Comparison of ENCODE assay signal across 8 cellular contexts in genomic region chr17:45021607-45022287, GRCh38. TPM values are rescaled to one million over a fixed set of nuclear protein-coding genes. Genes with fewer than 3 reads are reported as not detected.
DNase-seq lines count a peak whose midpoint lies in the region; ATAC-seq and TF ChIP-seq lines count a peak whose summit lies in the region.

No MANE protein-coding gene starts in this region.

- H3K27me3 ChIP-seq in liver (ENCODE audit: control insufficient read depth in 4 of 4, insufficient read depth in 4 of 4, low read length in 3 of 4), result no peaks in the 10 kb centered on the region

- DNase-seq in AG20443 (ENCODE audit: low spot score) (peak; percentile 95), NCI-H2196 (lab: John Stamatoyannopoulos, UW; ENCODE audit: unreplicated experiment) (peak; percentile 75), coronary artery (ENCODE audit: low spot score) (no peak)
- peak; percentile 64 for DNase-seq in activated CD4-positive, alpha-beta T cell treated with anti-CD3 and anti-CD28 coated beads, Interleukin-2, amount 50 U/mL, for 1 hour
- peak; percentile 53 to 71 for DNase-seq in stimulated activated CD4-positive, alpha-beta T cell treated with anti-CD3 and anti-CD28 coated beads, Interleukin-4, amount 100 ng/mL, for 48 hours (ENCODE audit: low read depth in 2 of 2)

- H3K4me1 ChIP-seq in liver (ENCODE audit: control insufficient read depth in 4 of 4, insufficient read depth in 4 of 4, low read length in 3 of 4), result peaks cover 12 to 32% (median 23%) of the 10 kb centered on the region in 4 donors

- H3K36me3 ChIP-seq in liver (ENCODE audit: control insufficient read depth in 4 of 4, insufficient read depth in 3 of 4, low read depth in 1 of 4, low read length in 3 of 4), result peaks cover 0 to 10% (median 2%) of the 10 kb centered on the region in 4 donors

- H3K27ac ChIP-seq in coronary artery, result peak overlapping the region; percentile 34 to 80
- peak overlapping the region; percentile 39 to 57 for H3K27ac ChIP-seq in liver (ENCODE audit: low read depth in 1 of 2, low read length in 2 of 2)

- peak; percentile 54 to 73 for TF ChIP-seq RAD21 in liver (IDR thresholded peaks at IDR 0.05)

- H3K9ac ChIP-seq in liver (ENCODE audit: low read depth in 1 of 2, low read length in 2 of 2), result peak overlapping the region in 1 of 2 donors; percentile 80

- peak; percentile 44 for ATAC-seq in GM21786 (IDR thresholded peaks at IDR 0.05; ENCODE audit: unreplicated experiment)
- ATAC-seq in HG03378 (IDR thresholded peaks at IDR 0.05; ENCODE audit: unreplicated experiment), result no peak

- peak overlapping the region; percentile 69 for H3K4me3 ChIP-seq in coronary artery
- peak overlapping the region; percentile 39 to 67 (median 50) for H3K4me3 ChIP-seq in liver (ENCODE audit: low read depth in 1 of 3, low read length in 3 of 3)

- TF ChIP-seq CTCF in coronary artery (IDR thresholded peaks at IDR 0.05), result peak; percentile 97
- TF ChIP-seq CTCF in liver (IDR thresholded peaks at IDR 0.05; ENCODE audit: low read depth, low read length, missing input control), result peak; percentile 86

- WGBS in liver, result 2% methylated on average over 57 of the region's 57 CpGs

- no peaks in the 10 kb centered on the region for H3K9me3 ChIP-seq in liver (ENCODE audit: control insufficient read depth in 4 of 4, low read length in 3 of 4)

TF ChIP-seq in liver, 16 proteins besides CTCF, POLR2A, EP300 and RAD21:
- TF ChIP-seq HNF4A (conservative IDR thresholded peaks at IDR 0.05) (peak in 1 of 2 donors; percentile 10), REST (IDR thresholded peaks at IDR 0.05) (no peak)

RNA-seq across cellular contexts. Expression of gene DCAKD, which starts 29.7 kb away (rescaled TPM):
- total RNA-seq in liver, result 10 to 100 TPM; 15.6 to 22.9 TPM
- 10 to 100 TPM in 1 of 2 donors, 1 to 10 TPM in 1; 9.7 to 13.6 TPM for polyA plus RNA-seq in liver

RNA-seq across cellular contexts. Expression of gene NMT1, which starts 39.4 kb away (rescaled TPM):
- 10 to 100 TPM; 27.0 to 55.1 TPM for total RNA-seq in liver
- 10 to 100 TPM; 30.2 to 83.7 TPM for polyA plus RNA-seq in liver

RNA-seq across cellular contexts. Expression of gene C1QL1, which starts 53.6 kb away (rescaled TPM):
- total RNA-seq in liver, result under 1 TPM; 0.17 to 0.23 TPM
- polyA plus RNA-seq in liver, result under 1 TPM in 1 of 2 donors, not detected in 1; 0.57 TPM
